Comparison of ENCODE assay signal across 8 cellular contexts in the genomic region with DNA sequence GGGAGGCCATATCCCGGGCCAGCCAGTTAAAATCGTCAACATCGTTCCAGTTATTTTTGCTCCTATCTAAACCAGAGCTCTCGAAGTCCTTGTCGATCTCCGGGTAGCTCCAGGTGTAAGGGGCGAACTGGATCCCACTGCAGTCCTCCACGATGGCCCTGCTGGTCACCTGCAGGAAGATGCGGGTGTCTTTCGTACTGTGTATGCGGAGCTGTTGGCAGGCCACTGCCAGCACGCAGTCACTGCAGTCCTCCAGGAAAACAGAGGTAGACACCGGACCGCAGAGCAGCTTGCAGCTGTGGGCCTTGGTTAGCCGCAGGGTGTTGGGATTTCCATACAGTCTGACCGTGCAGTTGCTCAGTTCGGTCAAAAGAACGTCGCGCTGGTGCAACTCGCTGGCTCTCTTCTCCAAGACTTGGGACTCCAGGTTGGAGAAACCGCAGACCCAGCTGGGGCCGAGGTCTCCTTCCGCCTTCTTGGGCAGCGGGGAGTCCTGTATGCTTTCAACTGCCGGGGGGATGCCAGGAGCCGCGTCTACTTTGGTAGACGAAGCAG. TPM values are rescaled to one million over a fixed set of nuclear protein-coding genes. Genes with fewer than 3 reads are reported as not detected.
DNase-seq lines count a peak whose midpoint lies in the region; ATAC-seq and TF ChIP-seq lines count a peak whose summit lies in the region.

No MANE protein-coding gene starts in this region.

- POLR2A ChIA-PET in HEK293T (lab: Yijun Ruan, JAX): interaction anchor here (0.6 to 5.4 kb wide), 15 partner anchors 8 to 269 kb away, joined by 3 to 128 read pairs (median 4); a partner anchor contains a TSS

- peak overlapping the region; percentile 91 for H3K27ac ChIP-seq in CD4-positive, CD25-positive, alpha-beta regulatory T cell (ENCODE audit: insufficient read depth, low read length, poor library complexity, severe bottlenecking)
- H3K27ac ChIP-seq in VCaP (peak overlapping the region; percentile 91), muscle layer of duodenum (ENCODE audit: low read length) (peak overlapping the region; percentile 94), upper lobe of right lung (peak overlapping the region; percentile 98)

- H3K27me3 ChIP-seq in CD4-positive, CD25-positive, alpha-beta regulatory T cell (ENCODE audit: control insufficient read depth, insufficient read depth, low read length): no peaks in the 10 kb centered on the region
- no peaks in the 10 kb centered on the region for H3K27me3 ChIP-seq in endocrine pancreas (ENCODE audit: control insufficient read depth, insufficient read depth, low read length)
- no peaks in the 10 kb centered on the region for H3K27me3 ChIP-seq in muscle layer of duodenum (ENCODE audit: low read depth, low read length)
- H3K27me3 ChIP-seq in upper lobe of right lung: no peaks in the 10 kb centered on the region

- no peaks in the 10 kb centered on the region for H3K36me3 ChIP-seq in CD4-positive, CD25-positive, alpha-beta regulatory T cell (ENCODE audit: control insufficient read depth, insufficient read depth, low read length)
- H3K36me3 ChIP-seq in endocrine pancreas (ENCODE audit: control insufficient read depth, insufficient read depth, low read length) (no peaks in the 10 kb centered on the region), muscle layer of duodenum (ENCODE audit: control insufficient read depth in 1 of 2, insufficient read depth in 2 of 2, low read length in 2 of 2) (no peaks in the 10 kb centered on the region), upper lobe of right lung (no peaks in the 10 kb centered on the region)

- H3K4me1 ChIP-seq in CD4-positive, CD25-positive, alpha-beta regulatory T cell (ENCODE audit: control insufficient read depth, insufficient read depth, low read length, poor library complexity, severe bottlenecking): peaks cover 40% of the 10 kb centered on the region
- H3K4me1 ChIP-seq in endocrine pancreas (ENCODE audit: control insufficient read depth, insufficient read depth, low read length): no peaks in the 10 kb centered on the region
- H3K4me1 ChIP-seq in muscle layer of duodenum (ENCODE audit: control insufficient read depth in 1 of 2, insufficient read depth in 2 of 2, low read length in 2 of 2): peaks cover 7 to 32% of the 10 kb centered on the region in 2 donors
- peaks cover 30% of the 10 kb centered on the region for H3K4me1 ChIP-seq in upper lobe of right lung

- peak overlapping the region; percentile 99 to 100 (median 99) for H3K27ac Mint-ChIP-seq in CD4-positive, CD25-positive, alpha-beta regulatory T cell

- intact Hi-C loops in upper lobe of right lung (cut with DNase I): no loop called here

- peaks cover 7% of the 10 kb centered on the region for H3K36me3 Mint-ChIP-seq in CD4-positive, CD25-positive, alpha-beta regulatory T cell

- peak overlapping the region; percentile 93 for H3K9ac ChIP-seq in endocrine pancreas (ENCODE audit: control insufficient read depth, insufficient read depth, low read length)

- no peak for ATAC-seq in CD4-positive, CD25-positive, alpha-beta regulatory T cell (ENCODE audit: low read depth in 2 of 2)
- ATAC-seq in upper lobe of right lung: no peak
- no peak for ATAC-seq in HG03139 (IDR thresholded peaks at IDR 0.05; ENCODE audit: unreplicated experiment)

- CTCF ChIA-PET in HEK293T (lab: Yijun Ruan, JAX): interaction anchor here (1.0 kb wide), 1 partner anchor 25 kb away, joined by 3 read pairs; no protein-coding TSS in a partner anchor

- H3K9me3 Mint-ChIP-seq in CD4-positive, CD25-positive, alpha-beta regulatory T cell: peaks cover 0 to 13% (median 1%) of the 10 kb centered on the region in 7 donors

- peak overlapping the region; percentile 91 for H3K4me3 ChIP-seq in CD4-positive, CD25-positive, alpha-beta regulatory T cell (ENCODE audit: low read depth, low read length)
- H3K4me3 ChIP-seq in endocrine pancreas (ENCODE audit: control insufficient read depth, insufficient read depth, low read length) (peak overlapping the region; percentile 90), muscle layer of duodenum (ENCODE audit: low read depth in 1 of 2, low read length in 2 of 2) (peak overlapping the region; percentile 96 to 98), upper lobe of right lung (peak overlapping the region; percentile 93)

- H3K27me3 Mint-ChIP-seq in CD4-positive, CD25-positive, alpha-beta regulatory T cell: peaks cover 12% of the 10 kb centered on the region

- peak in 2 of 3 donors; percentile 24 to 46 for DNase-seq in CD4-positive, CD25-positive, alpha-beta regulatory T cell
- DNase-seq in HEK293T (ENCODE audit: extremely low spot score): peak; percentile 27
- no peak for DNase-seq in upper lobe of right lung
- no peak for DNase-seq in NCI-H774 (lab: John Stamatoyannopoulos, UW)

- TF ChIP-seq CTCF in VCaP (conservative IDR thresholded peaks at IDR 0.05) (no peak), upper lobe of right lung (IDR thresholded peaks at IDR 0.05) (no peak)

- H3K4me1 Mint-ChIP-seq in CD4-positive, CD25-positive, alpha-beta regulatory T cell: peaks cover 9 to 34% (median 23%) of the 10 kb centered on the region in 4 donors

- H3K4me3 Mint-ChIP-seq in CD4-positive, CD25-positive, alpha-beta regulatory T cell: peak overlapping the region; percentile 94 to 100 (median 100)

- no peaks in the 10 kb centered on the region for H3K9me3 ChIP-seq in CD4-positive, CD25-positive, alpha-beta regulatory T cell (ENCODE audit: control insufficient read depth in 2 of 2, low read length in 2 of 2)
- H3K9me3 ChIP-seq in endocrine pancreas (ENCODE audit: control insufficient read depth, low read length): no peaks in the 10 kb centered on the region
- H3K9me3 ChIP-seq in muscle layer of duodenum (ENCODE audit: control insufficient read depth in 1 of 2, low read length in 2 of 2): no peaks in the 10 kb centered on the region
- H3K9me3 ChIP-seq in upper lobe of right lung: no peaks in the 10 kb centered on the region

TF ChIP-seq in HEK293T, 16 proteins besides CTCF, POLR2A, EP300 and RAD21:
- TF ChIP-seq ARNT (IDR thresholded peaks at IDR 0.05) (no peak), SUZ12 (IDR thresholded peaks at IDR 0.05) (no peak), FOXA1 (IDR thresholded peaks at IDR 0.05) (no peak), LEF1 (IDR thresholded peaks at IDR 0.05; ENCODE audit: borderline replicate concordance) (no peak), CTBP1 (IDR thresholded peaks at IDR 0.05; ENCODE audit: borderline replicate concordance) (no peak)

RNA-seq across cellular contexts. Expression of a gene that starts 0.7 kb away (rescaled TPM):
- 89.2 TPM for total RNA-seq in CD4-positive, CD25-positive, alpha-beta regulatory T cell
- polyA plus RNA-seq in CD4-positive, CD25-positive, alpha-beta regulatory T cell: 100 to 1,000 TPM; 117 to 136 (median 134) TPM
- 17.8 TPM for total RNA-seq in upper lobe of right lung

RNA-seq across cellular contexts. Expression of a gene that starts 22.8 kb away (rescaled TPM):
- not detected for total RNA-seq in CD4-positive, CD25-positive, alpha-beta regulatory T cell
- under 1 TPM in 3 of 4 donors, not detected in 1; 0.07 to 0.29 (median 0.18) TPM for polyA plus RNA-seq in CD4-positive, CD25-positive, alpha-beta regulatory T cell
- total RNA-seq in upper lobe of right lung: 1.2 TPM

RNA-seq across cellular contexts. Expression of a gene that starts 36.7 kb away (rescaled TPM):
- total RNA-seq in CD4-positive, CD25-positive, alpha-beta regulatory T cell: 47.0 TPM
- 1 to 10 TPM; 3.3 to 3.8 (median 3.4) TPM for polyA plus RNA-seq in CD4-positive, CD25-positive, alpha-beta regulatory T cell
- total RNA-seq in upper lobe of right lung: 21.0 TPM

Comparison
In these comparisons a context has a peak if more than half of its experiments do, and no peak if none do; other contexts are left out.
1. DNase-seq: peak in CD4-positive, CD25-positive, alpha-beta regulatory T cell (2 of 3) and HEK293T (single experiment); none in upper lobe of right lung (single experiment) and NCI-H774 (single experiment).
2. Peak in every context shown above with its lines, with median percentiles within 50 percentile points of each other: H3K27ac ChIP-seq and H3K4me3 ChIP-seq.